In the genomic region with DNA sequence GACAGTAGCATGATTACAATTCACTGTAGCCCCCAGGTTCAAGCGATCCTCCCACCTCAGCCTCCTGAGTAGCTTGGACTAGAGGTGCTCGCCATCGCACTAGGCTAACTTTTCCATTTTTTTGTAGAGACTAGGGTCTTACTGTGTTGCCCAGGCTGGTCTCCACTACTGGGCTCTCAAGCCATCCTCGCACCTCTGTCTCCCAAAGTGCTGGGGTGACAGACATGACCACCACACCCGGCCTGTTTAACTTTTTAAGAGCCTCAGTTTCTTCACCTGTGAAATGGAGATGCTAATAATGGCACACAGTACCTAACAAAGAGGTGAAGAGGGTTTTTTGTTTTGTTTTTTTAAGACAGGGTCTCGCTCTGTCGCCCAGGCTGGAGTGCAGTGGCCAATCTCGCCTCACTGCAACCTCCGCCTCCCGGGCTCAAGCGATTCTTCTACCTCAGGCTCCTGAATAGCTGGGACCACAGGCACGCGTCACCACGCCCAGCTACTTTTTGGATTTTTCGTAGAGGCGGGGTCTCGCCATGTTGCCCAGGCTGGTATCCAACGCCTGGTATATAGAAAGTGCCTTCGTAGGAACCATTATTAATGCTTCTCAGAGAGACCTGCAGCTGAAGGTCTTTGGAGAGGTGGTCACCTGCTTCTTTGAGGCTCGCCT, we compare ENCODE assay signal across 1 cellular context.
TF ChIP-seq lines count a peak whose summit lies in the region.

No MANE protein-coding gene starts in this region.

TF ChIP-seq in GM23338, 12 proteins besides CTCF, POLR2A, EP300 and RAD21 (continued from another document):
- TF ChIP-seq, protein P1, sequence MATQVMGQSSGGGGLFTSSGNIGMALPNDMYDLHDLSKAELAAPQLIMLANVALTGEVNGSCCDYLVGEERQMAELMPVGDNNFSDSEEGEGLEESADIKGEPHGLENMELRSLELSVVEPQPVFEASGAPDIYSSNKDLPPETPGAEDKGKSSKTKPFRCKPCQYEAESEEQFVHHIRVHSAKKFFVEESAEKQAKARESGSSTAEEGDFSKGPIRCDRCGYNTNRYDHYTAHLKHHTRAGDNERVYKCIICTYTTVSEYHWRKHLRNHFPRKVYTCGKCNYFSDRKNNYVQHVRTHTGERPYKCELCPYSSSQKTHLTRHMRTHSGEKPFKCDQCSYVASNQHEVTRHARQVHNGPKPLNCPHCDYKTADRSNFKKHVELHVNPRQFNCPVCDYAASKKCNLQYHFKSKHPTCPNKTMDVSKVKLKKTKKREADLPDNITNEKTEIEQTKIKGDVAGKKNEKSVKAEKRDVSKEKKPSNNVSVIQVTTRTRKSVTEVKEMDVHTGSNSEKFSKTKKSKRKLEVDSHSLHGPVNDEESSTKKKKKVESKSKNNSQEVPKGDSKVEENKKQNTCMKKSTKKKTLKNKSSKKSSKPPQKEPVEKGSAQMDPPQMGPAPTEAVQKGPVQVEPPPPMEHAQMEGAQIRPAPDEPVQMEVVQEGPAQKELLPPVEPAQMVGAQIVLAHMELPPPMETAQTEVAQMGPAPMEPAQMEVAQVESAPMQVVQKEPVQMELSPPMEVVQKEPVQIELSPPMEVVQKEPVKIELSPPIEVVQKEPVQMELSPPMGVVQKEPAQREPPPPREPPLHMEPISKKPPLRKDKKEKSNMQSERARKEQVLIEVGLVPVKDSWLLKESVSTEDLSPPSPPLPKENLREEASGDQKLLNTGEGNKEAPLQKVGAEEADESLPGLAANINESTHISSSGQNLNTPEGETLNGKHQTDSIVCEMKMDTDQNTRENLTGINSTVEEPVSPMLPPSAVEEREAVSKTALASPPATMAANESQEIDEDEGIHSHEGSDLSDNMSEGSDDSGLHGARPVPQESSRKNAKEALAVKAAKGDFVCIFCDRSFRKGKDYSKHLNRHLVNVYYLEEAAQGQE (IDR thresholded peaks at IDR 0.05; ENCODE audit: unreplicated experiment), result no peak
- TF ChIP-seq STAT1 (IDR thresholded peaks at IDR 0.05; ENCODE audit: unreplicated experiment), result no peak
- TF ChIP-seq, protein P2, sequence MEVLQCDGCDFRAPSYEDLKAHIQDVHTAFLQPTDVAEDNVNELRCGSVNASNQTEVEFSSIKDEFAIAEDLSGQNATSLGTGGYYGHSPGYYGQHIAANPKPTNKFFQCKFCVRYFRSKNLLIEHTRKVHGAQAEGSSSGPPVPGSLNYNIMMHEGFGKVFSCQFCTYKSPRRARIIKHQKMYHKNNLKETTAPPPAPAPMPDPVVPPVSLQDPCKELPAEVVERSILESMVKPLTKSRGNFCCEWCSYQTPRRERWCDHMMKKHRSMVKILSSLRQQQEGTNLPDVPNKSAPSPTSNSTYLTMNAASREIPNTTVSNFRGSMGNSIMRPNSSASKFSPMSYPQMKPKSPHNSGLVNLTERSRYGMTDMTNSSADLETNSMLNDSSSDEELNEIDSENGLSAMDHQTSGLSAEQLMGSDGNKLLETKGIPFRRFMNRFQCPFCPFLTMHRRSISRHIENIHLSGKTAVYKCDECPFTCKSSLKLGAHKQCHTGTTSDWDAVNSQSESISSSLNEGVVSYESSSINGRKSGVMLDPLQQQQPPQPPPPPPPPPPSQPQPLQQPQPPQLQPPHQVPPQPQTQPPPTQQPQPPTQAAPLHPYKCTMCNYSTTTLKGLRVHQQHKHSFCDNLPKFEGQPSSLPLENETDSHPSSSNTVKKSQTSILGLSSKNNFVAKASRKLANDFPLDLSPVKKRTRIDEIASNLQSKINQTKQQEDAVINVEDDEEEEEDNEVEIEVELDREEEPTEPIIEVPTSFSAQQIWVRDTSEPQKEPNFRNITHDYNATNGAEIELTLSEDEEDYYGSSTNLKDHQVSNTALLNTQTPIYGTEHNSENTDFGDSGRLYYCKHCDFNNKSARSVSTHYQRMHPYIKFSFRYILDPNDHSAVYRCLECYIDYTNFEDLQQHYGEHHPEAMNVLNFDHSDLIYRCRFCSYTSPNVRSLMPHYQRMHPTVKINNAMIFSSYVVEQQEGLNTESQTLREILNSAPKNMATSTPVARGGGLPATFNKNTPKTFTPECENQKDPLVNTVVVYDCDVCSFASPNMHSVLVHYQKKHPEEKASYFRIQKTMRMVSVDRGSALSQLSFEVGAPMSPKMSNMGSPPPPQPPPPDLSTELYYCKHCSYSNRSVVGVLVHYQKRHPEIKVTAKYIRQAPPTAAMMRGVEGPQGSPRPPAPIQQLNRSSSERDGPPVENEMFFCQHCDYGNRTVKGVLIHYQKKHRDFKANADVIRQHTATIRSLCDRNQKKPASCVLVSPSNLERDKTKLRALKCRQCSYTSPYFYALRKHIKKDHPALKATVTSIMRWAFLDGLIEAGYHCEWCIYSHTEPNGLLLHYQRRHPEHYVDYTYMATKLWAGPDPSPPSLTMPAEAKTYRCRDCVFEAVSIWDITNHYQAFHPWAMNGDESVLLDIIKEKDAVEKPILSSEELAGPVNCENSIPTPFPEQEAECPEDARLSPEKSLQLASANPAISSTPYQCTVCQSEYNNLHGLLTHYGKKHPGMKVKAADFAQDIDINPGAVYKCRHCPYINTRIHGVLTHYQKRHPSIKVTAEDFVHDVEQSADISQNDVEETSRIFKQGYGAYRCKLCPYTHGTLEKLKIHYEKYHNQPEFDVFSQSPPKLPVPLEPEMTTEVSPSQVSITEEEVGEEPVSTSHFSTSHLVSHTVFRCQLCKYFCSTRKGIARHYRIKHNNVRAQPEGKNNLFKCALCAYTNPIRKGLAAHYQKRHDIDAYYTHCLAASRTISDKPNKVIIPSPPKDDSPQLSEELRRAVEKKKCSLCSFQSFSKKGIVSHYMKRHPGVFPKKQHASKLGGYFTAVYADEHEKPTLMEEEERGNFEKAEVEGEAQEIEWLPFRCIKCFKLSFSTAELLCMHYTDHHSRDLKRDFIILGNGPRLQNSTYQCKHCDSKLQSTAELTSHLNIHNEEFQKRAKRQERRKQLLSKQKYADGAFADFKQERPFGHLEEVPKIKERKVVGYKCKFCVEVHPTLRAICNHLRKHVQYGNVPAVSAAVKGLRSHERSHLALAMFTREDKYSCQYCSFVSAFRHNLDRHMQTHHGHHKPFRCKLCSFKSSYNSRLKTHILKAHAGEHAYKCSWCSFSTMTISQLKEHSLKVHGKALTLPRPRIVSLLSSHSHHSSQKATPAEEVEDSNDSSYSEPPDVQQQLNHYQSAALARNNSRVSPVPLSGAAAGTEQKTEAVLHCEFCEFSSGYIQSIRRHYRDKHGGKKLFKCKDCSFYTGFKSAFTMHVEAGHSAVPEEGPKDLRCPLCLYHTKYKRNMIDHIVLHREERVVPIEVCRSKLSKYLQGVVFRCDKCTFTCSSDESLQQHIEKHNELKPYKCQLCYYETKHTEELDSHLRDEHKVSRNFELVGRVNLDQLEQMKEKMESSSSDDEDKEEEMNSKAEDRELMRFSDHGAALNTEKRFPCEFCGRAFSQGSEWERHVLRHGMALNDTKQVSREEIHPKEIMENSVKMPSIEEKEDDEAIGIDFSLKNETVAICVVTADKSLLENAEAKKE (CRISPR knock-in tag; IDR thresholded peaks at IDR 0.05), result no peak
- TF ChIP-seq, protein P3, sequence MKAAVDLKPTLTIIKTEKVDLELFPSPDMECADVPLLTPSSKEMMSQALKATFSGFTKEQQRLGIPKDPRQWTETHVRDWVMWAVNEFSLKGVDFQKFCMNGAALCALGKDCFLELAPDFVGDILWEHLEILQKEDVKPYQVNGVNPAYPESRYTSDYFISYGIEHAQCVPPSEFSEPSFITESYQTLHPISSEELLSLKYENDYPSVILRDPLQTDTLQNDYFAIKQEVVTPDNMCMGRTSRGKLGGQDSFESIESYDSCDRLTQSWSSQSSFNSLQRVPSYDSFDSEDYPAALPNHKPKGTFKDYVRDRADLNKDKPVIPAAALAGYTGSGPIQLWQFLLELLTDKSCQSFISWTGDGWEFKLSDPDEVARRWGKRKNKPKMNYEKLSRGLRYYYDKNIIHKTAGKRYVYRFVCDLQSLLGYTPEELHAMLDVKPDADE (IDR thresholded peaks at IDR 0.05), result no peak
- no peak for TF ChIP-seq NANOG (IDR thresholded peaks at IDR 0.05; ENCODE audit: borderline replicate concordance)
- no peak for TF ChIP-seq EZH2phosphoT487 (IDR thresholded peaks at IDR 0.05; ENCODE audit: unreplicated experiment)
- no peak for TF ChIP-seq ZNF331 (CRISPR knock-in tag; IDR thresholded peaks at IDR 0.05; ENCODE audit: low read depth)
